In genomic region chr14:60647081-60647836, GRCh38 we compare ENCODE assay signal across 8 cellular contexts.
DNase-seq lines count a peak whose midpoint lies in the region; ATAC-seq and TF ChIP-seq lines count a peak whose summit lies in the region.

No MANE protein-coding gene starts in this region.

- no peak for ATAC-seq in GM18519 (IDR thresholded peaks at IDR 0.05; ENCODE audit: low FRiP score, unreplicated experiment)
- no peak for ATAC-seq in GM18511 (IDR thresholded peaks at IDR 0.05; ENCODE audit: unreplicated experiment)

- H3K27me3 Mint-ChIP-seq in nephron progenitor cell (ENCODE audit: low read depth, poor library complexity) = peaks cover 76% of the 10 kb centered on the region

- H3K4me3 ChIP-seq in effector memory CD4-positive, alpha-beta T cell (ENCODE audit: insufficient read depth, low read depth, low read length, poor library complexity, severe bottlenecking) = no peak overlapping the region

- DNase-seq in NCI-H524 (lab: John Stamatoyannopoulos, UW) = peak; percentile 42 to 68
- DNase-seq in NCI-H524 treated with DMSO at 0.1 percent for 48 hours (lab: John Stamatoyannopoulos, UW) = no peak
- DNase-seq in NCI-H2171 (lab: John Stamatoyannopoulos, UW) = peak; percentile 19
- DNase-seq in dedifferentiated amniotic fluid mesenchymal stem cell (ENCODE audit: extremely low spot score) = peak; percentile 16
- DNase-seq in nephron progenitor cell = peak; percentile 64
- DNase-seq in effector memory CD4-positive, alpha-beta T cell = no peak

- peaks cover 64% of the 10 kb centered on the region for H3K27me3 ChIP-seq in effector memory CD4-positive, alpha-beta T cell (replicated peaks; ENCODE audit: control insufficient read depth, insufficient read depth, low read length, poor library complexity, severe bottlenecking)

- no peaks in the 10 kb centered on the region for H3K9me3 ChIP-seq in effector memory CD4-positive, alpha-beta T cell (ENCODE audit: control insufficient read depth, low read length)

- TF ChIP-seq CTCF in nephron progenitor cell (IDR thresholded peaks at IDR 0.05) = no peak

- peak overlapping the region; percentile 97 for H3K27ac Mint-ChIP-seq in nephron progenitor cell

- peaks cover 27% of the 10 kb centered on the region for H3K4me1 ChIP-seq in effector memory CD4-positive, alpha-beta T cell (ENCODE audit: control insufficient read depth, insufficient read depth, low read length, poor library complexity, severe bottlenecking)

- no peaks in the 10 kb centered on the region for H3K36me3 ChIP-seq in effector memory CD4-positive, alpha-beta T cell (ENCODE audit: control insufficient read depth, insufficient read depth, low read length)

- H3K4me3 Mint-ChIP-seq in nephron progenitor cell = peak overlapping the region; percentile 97

- no peak overlapping the region for H3K27ac ChIP-seq in effector memory CD4-positive, alpha-beta T cell (ENCODE audit: insufficient read depth, low read length, poor library complexity, severe bottlenecking)

- H3K36me3 Mint-ChIP-seq in nephron progenitor cell (ENCODE audit: low read depth) = peaks cover 56% of the 10 kb centered on the region

- H3K4me1 Mint-ChIP-seq in nephron progenitor cell = peaks cover 70% of the 10 kb centered on the region

- no peaks in the 10 kb centered on the region for H3K9me3 Mint-ChIP-seq in nephron progenitor cell

Comparison
In these comparisons a context has a peak if more than half of its experiments do, and no peak if none do; other contexts are left out.
1. DNase-seq: peak in NCI-H524 (2 of 2), NCI-H2171 (single experiment), dedifferentiated amniotic fluid mesenchymal stem cell (single experiment) and nephron progenitor cell (single experiment); none in NCI-H524 treated with DMSO at 0.1 percent for 48 hours (single experiment) and effector memory CD4-positive, alpha-beta T cell (0 of 3).